In the genomic region with DNA sequence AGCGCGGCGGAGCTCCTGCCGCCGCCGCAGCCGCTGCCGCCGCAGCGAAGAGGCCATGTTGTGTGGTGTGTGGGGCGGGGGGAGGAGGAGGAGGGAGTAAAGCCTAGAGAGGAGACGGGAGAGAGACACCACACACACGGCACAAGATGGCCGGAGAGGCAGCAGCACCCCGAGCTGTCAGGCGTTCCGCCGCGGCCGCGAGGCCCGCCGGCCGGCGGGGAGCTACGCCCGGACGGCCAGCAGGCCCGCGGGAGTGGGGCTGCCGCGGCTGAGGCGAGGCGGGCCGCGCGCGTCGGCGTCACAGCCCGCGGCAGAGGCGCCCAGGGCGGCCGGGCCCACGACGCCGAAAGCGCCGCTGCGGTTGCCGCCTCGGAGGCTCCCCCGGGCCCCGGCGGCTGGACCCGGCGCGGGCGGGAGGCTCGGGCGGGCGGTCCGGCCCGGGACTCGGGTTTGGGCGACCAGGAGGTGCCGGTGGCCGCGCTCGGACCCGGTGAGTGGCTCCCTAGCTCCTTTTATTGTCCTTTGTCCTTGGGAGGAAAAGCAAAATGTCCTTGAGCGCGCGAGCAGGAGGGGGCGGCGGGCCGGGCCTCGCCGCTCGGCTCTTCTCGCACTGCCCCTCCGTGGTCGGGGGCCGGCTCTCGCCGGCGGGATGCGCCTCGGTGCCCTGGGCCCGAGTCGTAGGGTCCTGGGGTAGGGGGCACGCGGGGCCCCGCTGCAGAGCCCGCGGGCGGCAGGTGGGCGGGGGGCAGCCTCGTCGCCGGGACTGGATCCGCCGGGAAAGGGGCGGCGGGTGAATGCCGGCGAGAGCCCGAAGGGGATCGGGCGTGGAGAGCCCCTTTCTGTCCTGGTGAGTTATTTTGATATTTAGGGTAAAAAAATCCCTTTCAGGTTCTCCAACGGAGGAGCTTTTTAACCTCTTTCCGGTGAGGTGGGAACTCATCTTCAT, we compare ENCODE assay signal across 8 cellular contexts. TPM values are rescaled to one million over a fixed set of nuclear protein-coding genes. Genes with fewer than 3 reads are reported as not detected.
DNase-seq lines count a peak whose midpoint lies in the region; ATAC-seq, FAIRE-seq and TF ChIP-seq lines count a peak whose summit lies in the region.

No MANE protein-coding gene starts in this region.

- dilution Hi-C loops in endothelial cell of umbilical vein (cut with MboI; ENCODE audit: extremely low pct_ligation_motif_present, low sequenced_read_pairs) = no loop called here

- no peak for TF ChIP-seq CTCF in HL-60 (IDR thresholded peaks at IDR 0.05; ENCODE audit: insufficient read depth, low read length)
- TF ChIP-seq CTCF in endothelial cell of umbilical vein (IDR thresholded peaks at IDR 0.05; ENCODE audit: extremely low read depth in 1 of 2, insufficient read depth in 1 of 2, low read depth in 1 of 2, low read length in 2 of 2) = no peak

- H3K27ac ChIP-seq in HL-60 (replicated peaks) = peak overlapping the region; percentile 85
- H3K27ac ChIP-seq in endothelial cell of umbilical vein (ENCODE audit: insufficient read depth, low read depth, low read length) = peak overlapping the region; percentile 74
- H3K27ac ChIP-seq in aorta (ENCODE audit: low read depth in 1 of 2, low read length in 2 of 2) = peak overlapping the region; percentile 100

- peaks cover 38 to 58% of the 10 kb centered on the region in 2 donors for H3K4me1 Mint-ChIP-seq in natural killer cell treated with Interleukin-12 subunit alpha and Interleukin-12 subunit beta and Interleukin-15 and Interleukin-18, amount 100 ng/mL, for 72 hours (ENCODE audit: low read depth in 2 of 2)

- H3K4me2 ChIP-seq in endothelial cell of umbilical vein (ENCODE audit: insufficient read depth, low read length) = peak overlapping the region; percentile 100

- H3K9me3 ChIP-seq in ES-I3 (ENCODE audit: control insufficient read depth, insufficient read depth, low read length) (no peaks in the 10 kb centered on the region), endothelial cell of umbilical vein (replicated peaks; ENCODE audit: control insufficient read depth, insufficient read depth, low read length) (no peaks in the 10 kb centered on the region), aorta (ENCODE audit: control insufficient read depth, low read length) (no peaks in the 10 kb centered on the region)

- WGBS in aorta, 2 donors = 0 to 1% methylated on average over 81 to 113 of the region's 113 CpGs

- H3K4me3 ChIP-seq in HL-60 (replicated peaks; ENCODE audit: insufficient read depth, low read length) (peak overlapping the region; percentile 61), endothelial cell of umbilical vein (replicated peaks in 1 of 3; ENCODE audit: insufficient read depth in 1 of 3, low read depth in 1 of 3, low read length in 3 of 3) (peak overlapping the region; percentile 67 to 94 (median 92)), aorta (ENCODE audit: low read length in 2 of 2) (peak overlapping the region; percentile 100)

- ATAC-seq in GM21390 (IDR thresholded peaks at IDR 0.05; ENCODE audit: unreplicated experiment) (peak; percentile 56), aorta (ENCODE audit: low FRiP score) (peak; percentile 12)
- peak; percentile 91 to 93 for ATAC-seq in natural killer cell treated with Interleukin-12 subunit alpha and Interleukin-12 subunit beta and Interleukin-15 and Interleukin-18, amount 100 ng/mL, for 72 hours

- H3K27ac Mint-ChIP-seq in natural killer cell treated with Interleukin-12 subunit alpha and Interleukin-12 subunit beta and Interleukin-15 and Interleukin-18, amount 100 ng/mL, for 72 hours = peak overlapping the region; percentile 99 to 100

- H3K9ac ChIP-seq in ES-I3 (ENCODE audit: low read depth, low read length) (peak overlapping the region; percentile 99), endothelial cell of umbilical vein (replicated peaks; ENCODE audit: extremely low read depth, insufficient read depth, low read length) (peak overlapping the region; percentile 98)

- no peaks in the 10 kb centered on the region for H3K9me3 Mint-ChIP-seq in natural killer cell treated with Interleukin-12 subunit alpha and Interleukin-12 subunit beta and Interleukin-15 and Interleukin-18, amount 100 ng/mL, for 72 hours

- DNase-seq in HL-60 (ENCODE audit: low read depth in 1 of 2, low spot score in 1 of 2) (peak in 1 of 2 experiments; percentile 25), endothelial cell of umbilical vein (ENCODE audit: low read depth, low spot score) (no peak), aorta (peak; percentile 57 to 79), epidermal melanocyte (ENCODE audit: insufficient read length, low spot score) (no peak)
- peak; percentile 63 for DNase-seq in activated CD4-positive, CD25-positive, alpha-beta regulatory T cell treated with anti-CD3 and anti-CD28 coated beads, Interleukin-2, amount 50 U/mL, for 72 hours
- no peak for DNase-seq in natural killer cell treated with Interleukin-12 subunit alpha and Interleukin-12 subunit beta and Interleukin-15 and Interleukin-18, amount 100 ng/mL, for 72 hours (ENCODE audit: low spot score)

- no peaks in the 10 kb centered on the region for H3K9me1 ChIP-seq in endothelial cell of umbilical vein (replicated peaks; ENCODE audit: control insufficient read depth, extremely low read depth, insufficient read depth, low read length)

- H3K27me3 Mint-ChIP-seq in natural killer cell treated with Interleukin-12 subunit alpha and Interleukin-12 subunit beta and Interleukin-15 and Interleukin-18, amount 100 ng/mL, for 72 hours = peaks cover 0 to 5% of the 10 kb centered on the region in 2 donors

- no peak for FAIRE-seq in endothelial cell of umbilical vein (lab: Jason Lieb, UNC)

- peaks cover 54% of the 10 kb centered on the region for H3K79me2 ChIP-seq in endothelial cell of umbilical vein (ENCODE audit: control insufficient read depth, insufficient read depth, low read length)

- no peaks in the 10 kb centered on the region; the same call in 1 of the 2 replicates for H3K36me3 ChIP-seq in ES-I3 (ENCODE audit: insufficient read depth, low read length)
- peaks cover 0 to 12% of the 10 kb centered on the region in 2 experiments for H3K36me3 ChIP-seq in endothelial cell of umbilical vein (ENCODE audit: control insufficient read depth in 2 of 2, extremely low read depth in 1 of 2, insufficient read depth in 2 of 2, low read length in 2 of 2)
- H3K36me3 ChIP-seq in aorta (ENCODE audit: control insufficient read depth in 1 of 2, insufficient read depth in 2 of 2, low read length in 1 of 2) = no peaks in the 10 kb centered on the region

- BruUV-seq in endothelial cell of umbilical vein (replicated peaks; lab: Mats Ljungman, UMichigan) = TSS peak; percentile 64

- H3K27me3 ChIP-seq in HL-60 (ENCODE audit: insufficient read depth, poor library complexity, severe bottlenecking) (no peaks in the 10 kb centered on the region), endothelial cell of umbilical vein (ENCODE audit: control insufficient read depth in 2 of 2, insufficient read depth in 2 of 2, low read length in 2 of 2) (peaks cover 9 to 11% of the 10 kb centered on the region in 2 experiments), aorta (ENCODE audit: control insufficient read depth in 1 of 2, insufficient read depth in 2 of 2, low read length in 1 of 2) (no peaks in the 10 kb centered on the region)

- peak; percentile 86 for TF ChIP-seq POLR2A in endothelial cell of umbilical vein (IDR thresholded peaks at IDR 0.05; ENCODE audit: low read depth, low read length)

- CTCF ChIA-PET in endothelial cell of umbilical vein (lab: Charles Lee) = interaction anchor here (0.7 to 4.6 kb wide), 20 partner anchors 12 to 786 kb away, joined by 3 to 39 read pairs (median 4); partner anchors contain the start of gene CHD2

- H3K4me1 ChIP-seq in ES-I3 (ENCODE audit: insufficient read depth, low read length) (peaks cover 22% of the 10 kb centered on the region), endothelial cell of umbilical vein (ENCODE audit: control insufficient read depth, extremely low read depth, insufficient read depth, low read length) (peaks cover 28% of the 10 kb centered on the region), aorta (ENCODE audit: control insufficient read depth in 1 of 2, insufficient read depth in 2 of 2, low read length in 2 of 2) (no peaks in the 10 kb centered on the region)

- H3K36me3 Mint-ChIP-seq in natural killer cell treated with Interleukin-12 subunit alpha and Interleukin-12 subunit beta and Interleukin-15 and Interleukin-18, amount 100 ng/mL, for 72 hours = peaks cover 35% of the 10 kb centered on the region

- H3K4me3 Mint-ChIP-seq in natural killer cell treated with Interleukin-12 subunit alpha and Interleukin-12 subunit beta and Interleukin-15 and Interleukin-18, amount 100 ng/mL, for 72 hours = peak overlapping the region; percentile 97

- POLR2A ChIA-PET in endothelial cell of umbilical vein (lab: Charles Lee) = interaction anchor here (0.6 to 2.9 kb wide), 25 partner anchors 8 to 86 kb away, joined by 3 to 52 read pairs (median 4); partner anchors contain the start of gene CHD2

- intact Hi-C loops in endothelial cell of umbilical vein (cut with micrococcal nuclease) (loop anchor here (1.0 to 5.0 kb wide), 8 partner anchors 17 to 1724 kb away; partner anchors contain the start of gene CHD2), aorta (cut with DNase I) (loop anchor here (2.0 to 5.0 kb wide), 5 partner anchors 22 to 74 kb away; no protein-coding TSS in a partner anchor)

- no peak overlapping the region for H2AFZ ChIP-seq in endothelial cell of umbilical vein (ENCODE audit: low read depth, low read length)

- H4K20me1 ChIP-seq in endothelial cell of umbilical vein (replicated peaks; ENCODE audit: control insufficient read depth, extremely low read depth, insufficient read depth, low read length) = no peaks in the 10 kb centered on the region

TF ChIP-seq in endothelial cell of umbilical vein, 7 proteins besides CTCF, POLR2A, EP300 and RAD21 (continues in another document):
- TF ChIP-seq JUN (IDR thresholded peaks at IDR 0.05; ENCODE audit: borderline replicate concordance, insufficient read depth, insufficient read length, low read depth) (no peak), FOS (IDR thresholded peaks at IDR 0.05; ENCODE audit: borderline replicate concordance, insufficient read depth, low read length) (no peak), POLR2AphosphoS5 (IDR thresholded peaks at IDR 0.05; ENCODE audit: insufficient read depth, low read depth, low read length) (peak; percentile 68), MYC (IDR thresholded peaks at IDR 0.05; ENCODE audit: low read depth, low read length) (no peak)

RNA-seq across cellular contexts. Expression of gene CHD2, which starts 17.2 kb away (rescaled TPM):
- 97.9 and 102 TPM in 2 replicates for total RNA-seq in endothelial cell of umbilical vein
- polyA plus RNA-seq in endothelial cell of umbilical vein = 35.9 and 53.8 TPM in 2 replicates
- polyA plus RNA-seq in endothelial cell of umbilical vein (2011; cell fraction: cytosol; rRNA removed) = 34.4 and 35.9 TPM in 2 replicates
- polyA plus RNA-seq in endothelial cell of umbilical vein (2011; cell fraction: nucleus; rRNA removed) = 242 and 270 TPM in 2 replicates
- 47.9 and 49.9 TPM in 2 replicates for polyA plus RNA-seq in endothelial cell of umbilical vein (2012)
- polyA minus RNA-seq in endothelial cell of umbilical vein = 140 and 151 TPM in 2 replicates
- polyA minus RNA-seq in endothelial cell of umbilical vein (2011; cell fraction: cytosol; rRNA and poly(A)+ RNA removed) = 29.8 TPM
- polyA minus RNA-seq in endothelial cell of umbilical vein (2011; cell fraction: nucleus; rRNA and poly(A)+ RNA removed) = 377 and 533 TPM in 2 replicates
- total RNA-seq in natural killer cell treated with Interleukin-12 subunit alpha and Interleukin-12 subunit beta and Interleukin-15 and Interleukin-18, amount 100 ng/mL, for 72 hours = 100 to 1,000 TPM; 177 to 180 TPM
- total RNA-seq in aorta = 100 to 1,000 TPM; 120 to 144 TPM
- polyA plus RNA-seq in aorta = 10 to 100 TPM; 38.0 to 42.6 TPM

Comparison
In these comparisons a context has a peak if more than half of its experiments do, and no peak if none do; other contexts are left out.
1. ATAC-seq: peak in every context shown above with its lines; median percentile 92 in natural killer cell treated with Interleukin-12 subunit alpha and Interleukin-12 subunit beta and Interleukin-15 and Interleukin-18, amount 100 ng/mL, for 72 hours; 56 in GM21390; 12 in aorta.
2. DNase-seq: peak in activated CD4-positive, CD25-positive, alpha-beta regulatory T cell treated with anti-CD3 and anti-CD28 coated beads, Interleukin-2, amount 50 U/mL, for 72 hours (single experiment) and aorta (2 of 2); none in endothelial cell of umbilical vein (single experiment), natural killer cell treated with Interleukin-12 subunit alpha and Interleukin-12 subunit beta and Interleukin-15 and Interleukin-18, amount 100 ng/mL, for 72 hours (single experiment) and epidermal melanocyte (single experiment).
3. Peak in every context shown above with its lines, with median percentiles within 50 percentile points of each other: H3K27ac ChIP-seq and H3K4me3 ChIP-seq.